1 cellular context compared by ENCODE assay signal in the genomic region with DNA sequence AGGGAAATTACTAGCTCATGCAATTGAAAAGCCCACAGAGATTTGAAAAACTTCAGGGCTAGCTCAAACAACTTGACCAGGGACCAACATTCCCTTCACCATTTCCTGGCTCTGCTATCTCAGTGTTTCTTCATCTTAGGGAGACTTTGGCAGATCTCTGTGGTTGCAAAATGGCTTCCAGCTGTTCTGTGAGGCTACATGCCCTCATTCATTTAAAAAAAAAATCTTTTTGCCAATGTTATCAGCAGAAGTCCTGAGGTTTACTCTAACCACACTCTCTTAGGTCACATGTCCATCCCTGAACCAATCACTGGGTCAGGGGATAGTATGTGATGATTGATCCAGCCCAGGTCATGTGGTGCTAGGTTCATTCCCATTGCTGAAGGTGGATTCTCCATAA.
TF ChIP-seq lines count a peak whose summit lies in the region.

No MANE protein-coding gene starts in this region.

TF ChIP-seq in K562, 482 proteins besides CTCF, POLR2A, EP300 and RAD21 (continued from another document and continues in another):
- TF ChIP-seq, protein P1, sequence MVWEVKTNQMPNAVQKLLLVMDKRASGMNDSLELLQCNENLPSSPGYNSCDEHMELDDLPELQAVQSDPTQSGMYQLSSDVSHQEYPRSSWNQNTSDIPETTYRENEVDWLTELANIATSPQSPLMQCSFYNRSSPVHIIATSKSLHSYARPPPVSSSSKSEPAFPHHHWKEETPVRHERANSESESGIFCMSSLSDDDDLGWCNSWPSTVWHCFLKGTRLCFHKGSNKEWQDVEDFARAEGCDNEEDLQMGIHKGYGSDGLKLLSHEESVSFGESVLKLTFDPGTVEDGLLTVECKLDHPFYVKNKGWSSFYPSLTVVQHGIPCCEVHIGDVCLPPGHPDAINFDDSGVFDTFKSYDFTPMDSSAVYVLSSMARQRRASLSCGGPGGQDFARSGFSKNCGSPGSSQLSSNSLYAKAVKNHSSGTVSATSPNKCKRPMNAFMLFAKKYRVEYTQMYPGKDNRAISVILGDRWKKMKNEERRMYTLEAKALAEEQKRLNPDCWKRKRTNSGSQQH (CRISPR knock-in tag; IDR thresholded peaks at IDR 0.05), result no peak
- TF ChIP-seq CBFA2T3 (IDR thresholded peaks at IDR 0.05) (no peak), GABPB2 (CRISPR knock-in tag; conservative IDR thresholded peaks at IDR 0.05) (no peak), EGR1 (conservative IDR thresholded peaks at IDR 0.05) (no peak), MEIS2 (IDR thresholded peaks at IDR 0.05; ENCODE audit: partially characterized antibody) (peak; percentile 87), YBX1 (IDR thresholded peaks at IDR 0.05) (no peak), ZNF408 (CRISPR knock-in tag; IDR thresholded peaks at IDR 0.05; ENCODE audit: low read depth) (no peak), FOSL1 (tag; conservative IDR thresholded peaks at IDR 0.05) (no peak), ZNF175 (CRISPR knock-in tag; IDR thresholded peaks at IDR 0.05; ENCODE audit: low read depth) (no peak), ZNF77 (CRISPR knock-in tag; IDR thresholded peaks at IDR 0.05) (no peak), ZNF76 (CRISPR knock-in tag; IDR thresholded peaks at IDR 0.05; ENCODE audit: borderline replicate concordance) (no peak), ZSCAN32 (CRISPR knock-in tag; IDR thresholded peaks at IDR 0.05) (no peak), SIN3A (IDR thresholded peaks at IDR 0.05; ENCODE audit: borderline replicate concordance in 2 of 2, control insufficient read depth in 1 of 2, low read depth in 2 of 2, low read length in 2 of 2) (no peak), ZNF124 (CRISPR knock-in tag; IDR thresholded peaks at IDR 0.05) (no peak), ZNF263 (CRISPR knock-in tag; IDR thresholded peaks at IDR 0.05; ENCODE audit: borderline replicate concordance) (no peak), NR3C1 (CRISPR knock-in tag; IDR thresholded peaks at IDR 0.05) (no peak), TRIM28 (IDR thresholded peaks at IDR 0.05) (no peak), FOS (IDR thresholded peaks at IDR 0.05; ENCODE audit: extremely low read depth, insufficient read length) (peak; percentile 16), ZC3H4 (CRISPR knock-in tag; IDR thresholded peaks at IDR 0.05; ENCODE audit: borderline replicate concordance) (no peak), SREBF2 (CRISPR knock-in tag; IDR thresholded peaks at IDR 0.05) (no peak), RBBP5 (IDR thresholded peaks at IDR 0.05; ENCODE audit: borderline replicate concordance, insufficient read depth, low read length, poor library complexity, severe bottlenecking) (no peak), KAT8 (IDR thresholded peaks at IDR 0.05; ENCODE audit: low read depth) (0 out of 2 replicates have a peak, but pooled peaks have one; percentile 37), ZFX (CRISPR knock-in tag; IDR thresholded peaks at IDR 0.05) (no peak), ETV5 (CRISPR knock-in tag; IDR thresholded peaks at IDR 0.05; ENCODE audit: low read depth) (no peak), GATA2 (CRISPR knock-in tag; IDR thresholded peaks at IDR 0.05) (no peak), ETS2 (tag; IDR thresholded peaks at IDR 0.05; ENCODE audit: borderline replicate concordance, poor library complexity, severe bottlenecking) (no peak), PHF8 (IDR thresholded peaks at IDR 0.05; ENCODE audit: borderline replicate concordance, low read length) (no peak), ZNF766 (CRISPR knock-in tag; conservative IDR thresholded peaks at IDR 0.05) (peak; percentile 86), CEBPG (CRISPR knock-in tag; IDR thresholded peaks at IDR 0.05) (no peak), CEBPG (tag; conservative IDR thresholded peaks at IDR 0.05 in 1 of 2, IDR thresholded peaks at IDR 0.05 in 1 of 2) (0 out of 4 replicates have a peak, but pooled peaks of 1 of the 2 experiments have one; percentile 33), CBFA2T2 (conservative IDR thresholded peaks at IDR 0.05) (0 out of 2 replicates have a peak, but pooled peaks have one; percentile 40), TARDBP (IDR thresholded peaks at IDR 0.05) (no peak)
- TF ChIP-seq, protein P2, sequence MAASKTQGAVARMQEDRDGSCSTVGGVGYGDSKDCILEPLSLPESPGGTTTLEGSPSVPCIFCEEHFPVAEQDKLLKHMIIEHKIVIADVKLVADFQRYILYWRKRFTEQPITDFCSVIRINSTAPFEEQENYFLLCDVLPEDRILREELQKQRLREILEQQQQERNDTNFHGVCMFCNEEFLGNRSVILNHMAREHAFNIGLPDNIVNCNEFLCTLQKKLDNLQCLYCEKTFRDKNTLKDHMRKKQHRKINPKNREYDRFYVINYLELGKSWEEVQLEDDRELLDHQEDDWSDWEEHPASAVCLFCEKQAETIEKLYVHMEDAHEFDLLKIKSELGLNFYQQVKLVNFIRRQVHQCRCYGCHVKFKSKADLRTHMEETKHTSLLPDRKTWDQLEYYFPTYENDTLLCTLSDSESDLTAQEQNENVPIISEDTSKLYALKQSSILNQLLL (CRISPR knock-in tag; IDR thresholded peaks at IDR 0.05; ENCODE audit: borderline replicate concordance), result no peak
- TF ChIP-seq, protein P3, sequence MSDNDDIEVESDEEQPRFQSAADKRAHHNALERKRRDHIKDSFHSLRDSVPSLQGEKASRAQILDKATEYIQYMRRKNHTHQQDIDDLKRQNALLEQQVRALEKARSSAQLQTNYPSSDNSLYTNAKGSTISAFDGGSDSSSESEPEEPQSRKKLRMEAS (CRISPR knock-in tag; IDR thresholded peaks at IDR 0.05), result no peak
- TF ChIP-seq, protein P4, sequence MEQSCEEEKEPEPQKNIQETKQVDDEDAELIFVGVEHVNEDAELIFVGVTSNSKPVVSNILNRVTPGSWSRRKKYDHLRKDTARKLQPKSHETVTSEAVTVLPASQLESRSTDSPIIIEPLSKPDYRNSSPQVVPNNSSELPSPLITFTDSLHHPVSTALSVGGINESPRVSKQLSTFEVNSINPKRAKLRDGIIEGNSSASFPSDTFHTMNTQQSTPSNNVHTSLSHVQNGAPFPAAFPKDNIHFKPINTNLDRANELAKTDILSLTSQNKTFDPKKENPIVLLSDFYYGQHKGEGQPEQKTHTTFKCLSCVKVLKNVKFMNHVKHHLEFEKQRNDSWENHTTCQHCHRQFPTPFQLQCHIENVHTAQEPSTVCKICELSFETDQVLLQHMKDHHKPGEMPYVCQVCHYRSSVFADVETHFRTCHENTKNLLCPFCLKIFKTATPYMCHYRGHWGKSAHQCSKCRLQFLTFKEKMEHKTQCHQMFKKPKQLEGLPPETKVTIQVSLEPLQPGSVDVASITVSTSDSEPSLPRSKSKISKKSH (CRISPR knock-in tag; IDR thresholded peaks at IDR 0.05), result no peak
- TF ChIP-seq, protein P5, sequence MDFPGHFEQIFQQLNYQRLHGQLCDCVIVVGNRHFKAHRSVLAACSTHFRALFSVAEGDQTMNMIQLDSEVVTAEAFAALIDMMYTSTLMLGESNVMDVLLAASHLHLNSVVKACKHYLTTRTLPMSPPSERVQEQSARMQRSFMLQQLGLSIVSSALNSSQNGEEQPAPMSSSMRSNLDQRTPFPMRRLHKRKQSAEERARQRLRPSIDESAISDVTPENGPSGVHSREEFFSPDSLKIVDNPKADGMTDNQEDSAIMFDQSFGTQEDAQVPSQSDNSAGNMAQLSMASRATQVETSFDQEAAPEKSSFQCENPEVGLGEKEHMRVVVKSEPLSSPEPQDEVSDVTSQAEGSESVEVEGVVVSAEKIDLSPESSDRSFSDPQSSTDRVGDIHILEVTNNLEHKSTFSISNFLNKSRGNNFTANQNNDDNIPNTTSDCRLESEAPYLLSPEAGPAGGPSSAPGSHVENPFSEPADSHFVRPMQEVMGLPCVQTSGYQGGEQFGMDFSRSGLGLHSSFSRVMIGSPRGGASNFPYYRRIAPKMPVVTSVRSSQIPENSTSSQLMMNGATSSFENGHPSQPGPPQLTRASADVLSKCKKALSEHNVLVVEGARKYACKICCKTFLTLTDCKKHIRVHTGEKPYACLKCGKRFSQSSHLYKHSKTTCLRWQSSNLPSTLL (IDR thresholded peaks at IDR 0.05), result no peak
- TF ChIP-seq, protein P6, sequence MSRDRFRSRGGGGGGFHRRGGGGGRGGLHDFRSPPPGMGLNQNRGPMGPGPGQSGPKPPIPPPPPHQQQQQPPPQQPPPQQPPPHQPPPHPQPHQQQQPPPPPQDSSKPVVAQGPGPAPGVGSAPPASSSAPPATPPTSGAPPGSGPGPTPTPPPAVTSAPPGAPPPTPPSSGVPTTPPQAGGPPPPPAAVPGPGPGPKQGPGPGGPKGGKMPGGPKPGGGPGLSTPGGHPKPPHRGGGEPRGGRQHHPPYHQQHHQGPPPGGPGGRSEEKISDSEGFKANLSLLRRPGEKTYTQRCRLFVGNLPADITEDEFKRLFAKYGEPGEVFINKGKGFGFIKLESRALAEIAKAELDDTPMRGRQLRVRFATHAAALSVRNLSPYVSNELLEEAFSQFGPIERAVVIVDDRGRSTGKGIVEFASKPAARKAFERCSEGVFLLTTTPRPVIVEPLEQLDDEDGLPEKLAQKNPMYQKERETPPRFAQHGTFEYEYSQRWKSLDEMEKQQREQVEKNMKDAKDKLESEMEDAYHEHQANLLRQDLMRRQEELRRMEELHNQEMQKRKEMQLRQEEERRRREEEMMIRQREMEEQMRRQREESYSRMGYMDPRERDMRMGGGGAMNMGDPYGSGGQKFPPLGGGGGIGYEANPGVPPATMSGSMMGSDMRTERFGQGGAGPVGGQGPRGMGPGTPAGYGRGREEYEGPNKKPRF (IDR thresholded peaks at IDR 0.05; ENCODE audit: low read depth, low read length), result no peak
- TF ChIP-seq, protein P7, sequence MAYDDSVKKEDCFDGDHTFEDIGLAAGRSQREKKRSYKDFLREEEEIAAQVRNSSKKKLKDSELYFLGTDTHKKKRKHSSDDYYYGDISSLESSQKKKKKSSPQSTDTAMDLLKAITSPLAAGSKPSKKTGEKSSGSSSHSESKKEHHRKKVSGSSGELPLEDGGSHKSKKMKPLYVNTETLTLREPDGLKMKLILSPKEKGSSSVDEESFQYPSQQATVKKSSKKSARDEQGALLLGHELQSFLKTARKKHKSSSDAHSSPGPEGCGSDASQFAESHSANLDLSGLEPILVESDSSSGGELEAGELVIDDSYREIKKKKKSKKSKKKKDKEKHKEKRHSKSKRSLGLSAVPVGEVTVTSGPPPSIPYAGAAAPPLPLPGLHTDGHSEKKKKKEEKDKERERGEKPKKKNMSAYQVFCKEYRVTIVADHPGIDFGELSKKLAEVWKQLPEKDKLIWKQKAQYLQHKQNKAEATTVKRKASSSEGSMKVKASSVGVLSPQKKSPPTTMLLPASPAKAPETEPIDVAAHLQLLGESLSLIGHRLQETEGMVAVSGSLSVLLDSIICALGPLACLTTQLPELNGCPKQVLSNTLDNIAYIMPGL (CRISPR knock-in tag; IDR thresholded peaks at IDR 0.05), result no peak
- TF ChIP-seq, protein P8, sequence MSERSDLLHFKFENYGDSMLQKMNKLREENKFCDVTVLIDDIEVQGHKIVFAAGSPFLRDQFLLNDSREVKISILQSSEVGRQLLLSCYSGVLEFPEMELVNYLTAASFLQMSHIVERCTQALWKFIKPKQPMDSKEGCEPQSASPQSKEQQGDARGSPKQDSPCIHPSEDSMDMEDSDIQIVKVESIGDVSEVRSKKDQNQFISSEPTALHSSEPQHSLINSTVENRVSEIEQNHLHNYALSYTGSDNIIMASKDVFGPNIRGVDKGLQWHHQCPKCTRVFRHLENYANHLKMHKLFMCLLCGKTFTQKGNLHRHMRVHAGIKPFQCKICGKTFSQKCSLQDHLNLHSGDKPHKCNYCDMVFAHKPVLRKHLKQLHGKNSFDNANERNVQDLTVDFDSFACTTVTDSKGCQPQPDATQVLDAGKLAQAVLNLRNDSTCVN (CRISPR knock-in tag; IDR thresholded peaks at IDR 0.05), result no peak
- TF ChIP-seq, protein P9, sequence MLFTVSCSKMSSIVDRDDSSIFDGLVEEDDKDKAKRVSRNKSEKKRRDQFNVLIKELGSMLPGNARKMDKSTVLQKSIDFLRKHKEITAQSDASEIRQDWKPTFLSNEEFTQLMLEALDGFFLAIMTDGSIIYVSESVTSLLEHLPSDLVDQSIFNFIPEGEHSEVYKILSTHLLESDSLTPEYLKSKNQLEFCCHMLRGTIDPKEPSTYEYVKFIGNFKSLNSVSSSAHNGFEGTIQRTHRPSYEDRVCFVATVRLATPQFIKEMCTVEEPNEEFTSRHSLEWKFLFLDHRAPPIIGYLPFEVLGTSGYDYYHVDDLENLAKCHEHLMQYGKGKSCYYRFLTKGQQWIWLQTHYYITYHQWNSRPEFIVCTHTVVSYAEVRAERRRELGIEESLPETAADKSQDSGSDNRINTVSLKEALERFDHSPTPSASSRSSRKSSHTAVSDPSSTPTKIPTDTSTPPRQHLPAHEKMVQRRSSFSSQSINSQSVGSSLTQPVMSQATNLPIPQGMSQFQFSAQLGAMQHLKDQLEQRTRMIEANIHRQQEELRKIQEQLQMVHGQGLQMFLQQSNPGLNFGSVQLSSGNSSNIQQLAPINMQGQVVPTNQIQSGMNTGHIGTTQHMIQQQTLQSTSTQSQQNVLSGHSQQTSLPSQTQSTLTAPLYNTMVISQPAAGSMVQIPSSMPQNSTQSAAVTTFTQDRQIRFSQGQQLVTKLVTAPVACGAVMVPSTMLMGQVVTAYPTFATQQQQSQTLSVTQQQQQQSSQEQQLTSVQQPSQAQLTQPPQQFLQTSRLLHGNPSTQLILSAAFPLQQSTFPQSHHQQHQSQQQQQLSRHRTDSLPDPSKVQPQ (CRISPR knock-in tag; IDR thresholded peaks at IDR 0.05; ENCODE audit: borderline replicate concordance), result no peak
- TF ChIP-seq, protein P10, sequence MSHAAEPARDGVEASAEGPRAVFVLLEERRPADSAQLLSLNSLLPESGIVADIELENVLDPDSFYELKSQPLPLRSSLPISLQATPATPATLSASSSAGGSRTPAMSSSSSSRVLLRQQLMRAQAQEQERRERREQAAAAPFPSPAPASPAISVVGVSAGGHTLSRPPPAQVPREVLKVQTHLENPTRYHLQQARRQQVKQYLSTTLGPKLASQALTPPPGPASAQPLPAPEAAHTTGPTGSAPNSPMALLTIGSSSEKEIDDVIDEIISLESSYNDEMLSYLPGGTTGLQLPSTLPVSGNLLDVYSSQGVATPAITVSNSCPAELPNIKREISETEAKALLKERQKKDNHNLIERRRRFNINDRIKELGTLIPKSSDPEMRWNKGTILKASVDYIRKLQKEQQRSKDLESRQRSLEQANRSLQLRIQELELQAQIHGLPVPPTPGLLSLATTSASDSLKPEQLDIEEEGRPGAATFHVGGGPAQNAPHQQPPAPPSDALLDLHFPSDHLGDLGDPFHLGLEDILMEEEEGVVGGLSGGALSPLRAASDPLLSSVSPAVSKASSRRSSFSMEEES (CRISPR knock-in tag; IDR thresholded peaks at IDR 0.05), result peak; percentile 26; the same call in 1 of the 2 replicates
- TF ChIP-seq, protein P11, sequence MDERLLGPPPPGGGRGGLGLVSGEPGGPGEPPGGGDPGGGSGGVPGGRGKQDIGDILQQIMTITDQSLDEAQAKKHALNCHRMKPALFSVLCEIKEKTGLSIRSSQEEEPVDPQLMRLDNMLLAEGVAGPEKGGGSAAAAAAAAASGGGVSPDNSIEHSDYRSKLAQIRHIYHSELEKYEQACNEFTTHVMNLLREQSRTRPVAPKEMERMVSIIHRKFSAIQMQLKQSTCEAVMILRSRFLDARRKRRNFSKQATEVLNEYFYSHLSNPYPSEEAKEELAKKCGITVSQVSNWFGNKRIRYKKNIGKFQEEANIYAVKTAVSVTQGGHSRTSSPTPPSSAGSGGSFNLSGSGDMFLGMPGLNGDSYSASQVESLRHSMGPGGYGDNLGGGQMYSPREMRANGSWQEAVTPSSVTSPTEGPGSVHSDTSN (CRISPR knock-in tag; IDR thresholded peaks at IDR 0.05; ENCODE audit: low read depth), result no peak
- TF ChIP-seq, protein P11 (tag; conservative IDR thresholded peaks at IDR 0.05; ENCODE audit: low read depth), result 0 out of 2 replicates have a peak, but pooled peaks have one; percentile 36
